In the genomic region with DNA sequence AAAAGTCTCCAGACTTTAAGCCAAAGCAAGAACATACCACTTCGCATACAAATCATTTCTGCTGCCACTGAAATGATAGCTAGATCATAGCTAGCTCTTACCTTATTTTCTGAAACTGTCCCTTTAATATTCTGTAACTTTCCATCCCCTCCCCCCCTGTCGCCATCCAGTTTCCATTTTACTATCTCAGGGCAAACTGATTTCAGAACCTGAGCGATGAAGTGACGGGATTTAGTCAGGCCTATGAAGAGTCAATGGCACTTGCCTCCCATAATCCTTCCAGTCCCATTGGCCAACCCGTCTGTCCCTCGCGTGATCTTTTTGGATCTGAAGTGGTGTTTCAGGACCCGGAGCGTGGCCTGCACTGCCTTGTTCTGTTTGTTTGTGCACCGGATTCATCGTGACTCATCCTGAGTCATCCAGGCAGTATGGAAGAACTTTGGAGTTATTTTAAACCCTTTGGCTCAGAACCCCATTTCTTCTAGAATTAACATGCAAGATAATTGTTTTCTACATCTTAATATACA, we compare ENCODE assay signal across 2 cellular contexts.
TF ChIP-seq lines count a peak whose summit lies in the region.

No MANE protein-coding gene starts in this region.

TF ChIP-seq in K562, 482 proteins besides CTCF, POLR2A, EP300 and RAD21 (continued from another document and continues in another):
- TF ChIP-seq CHD7 (IDR thresholded peaks at IDR 0.05; ENCODE audit: low read depth, low read length) (no peak), SREBF1 (IDR thresholded peaks at IDR 0.05; ENCODE audit: borderline replicate concordance, low read depth, low read length) (no peak), MBD2 (IDR thresholded peaks at IDR 0.05; ENCODE audit: borderline replicate concordance, low read depth) (0 out of 2 replicates have a peak, but pooled peaks have one; percentile 43), ATF4 (CRISPR knock-in tag; IDR thresholded peaks at IDR 0.05) (peak; percentile 48; the same call in 1 of the 2 replicates), PYGO2 (tag; IDR thresholded peaks at IDR 0.05) (peak; percentile 35; the same call in 1 of the 2 replicates), ARNT (IDR thresholded peaks at IDR 0.05) (0 out of 4 replicates have a peak, but pooled peaks of 1 of the 2 experiments have one; percentile 39)

TF ChIP-seq in HepG2, 621 proteins besides CTCF, POLR2A, EP300 and RAD21 (continued from another document and continues in another):
- TF ChIP-seq AFF4 (CRISPR knock-in tag; IDR thresholded peaks at IDR 0.05) = no peak
- no peak for TF ChIP-seq UBTF (CRISPR knock-in tag; IDR thresholded peaks at IDR 0.05)
- peak; percentile 24; the same call in 1 of the 2 replicates for TF ChIP-seq RXRA (CRISPR knock-in tag; IDR thresholded peaks at IDR 0.05)
- peak; percentile 91 for TF ChIP-seq ZNF317 (CRISPR knock-in tag; IDR thresholded peaks at IDR 0.05)
- no peak for TF ChIP-seq ZNF33A (CRISPR knock-in tag; IDR thresholded peaks at IDR 0.05; ENCODE audit: borderline replicate concordance)
- TF ChIP-seq, protein P1, sequence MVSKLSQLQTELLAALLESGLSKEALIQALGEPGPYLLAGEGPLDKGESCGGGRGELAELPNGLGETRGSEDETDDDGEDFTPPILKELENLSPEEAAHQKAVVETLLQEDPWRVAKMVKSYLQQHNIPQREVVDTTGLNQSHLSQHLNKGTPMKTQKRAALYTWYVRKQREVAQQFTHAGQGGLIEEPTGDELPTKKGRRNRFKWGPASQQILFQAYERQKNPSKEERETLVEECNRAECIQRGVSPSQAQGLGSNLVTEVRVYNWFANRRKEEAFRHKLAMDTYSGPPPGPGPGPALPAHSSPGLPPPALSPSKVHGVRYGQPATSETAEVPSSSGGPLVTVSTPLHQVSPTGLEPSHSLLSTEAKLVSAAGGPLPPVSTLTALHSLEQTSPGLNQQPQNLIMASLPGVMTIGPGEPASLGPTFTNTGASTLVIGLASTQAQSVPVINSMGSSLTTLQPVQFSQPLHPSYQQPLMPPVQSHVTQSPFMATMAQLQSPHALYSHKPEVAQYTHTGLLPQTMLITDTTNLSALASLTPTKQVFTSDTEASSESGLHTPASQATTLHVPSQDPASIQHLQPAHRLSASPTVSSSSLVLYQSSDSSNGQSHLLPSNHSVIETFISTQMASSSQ (IDR thresholded peaks at IDR 0.05; ENCODE audit: low read depth) = no peak
- TF ChIP-seq, protein P1 (CRISPR knock-in tag; IDR thresholded peaks at IDR 0.05; ENCODE audit: borderline replicate concordance) = peak; percentile 20; the same call in 1 of the 2 replicates
- TF ChIP-seq, protein P2, sequence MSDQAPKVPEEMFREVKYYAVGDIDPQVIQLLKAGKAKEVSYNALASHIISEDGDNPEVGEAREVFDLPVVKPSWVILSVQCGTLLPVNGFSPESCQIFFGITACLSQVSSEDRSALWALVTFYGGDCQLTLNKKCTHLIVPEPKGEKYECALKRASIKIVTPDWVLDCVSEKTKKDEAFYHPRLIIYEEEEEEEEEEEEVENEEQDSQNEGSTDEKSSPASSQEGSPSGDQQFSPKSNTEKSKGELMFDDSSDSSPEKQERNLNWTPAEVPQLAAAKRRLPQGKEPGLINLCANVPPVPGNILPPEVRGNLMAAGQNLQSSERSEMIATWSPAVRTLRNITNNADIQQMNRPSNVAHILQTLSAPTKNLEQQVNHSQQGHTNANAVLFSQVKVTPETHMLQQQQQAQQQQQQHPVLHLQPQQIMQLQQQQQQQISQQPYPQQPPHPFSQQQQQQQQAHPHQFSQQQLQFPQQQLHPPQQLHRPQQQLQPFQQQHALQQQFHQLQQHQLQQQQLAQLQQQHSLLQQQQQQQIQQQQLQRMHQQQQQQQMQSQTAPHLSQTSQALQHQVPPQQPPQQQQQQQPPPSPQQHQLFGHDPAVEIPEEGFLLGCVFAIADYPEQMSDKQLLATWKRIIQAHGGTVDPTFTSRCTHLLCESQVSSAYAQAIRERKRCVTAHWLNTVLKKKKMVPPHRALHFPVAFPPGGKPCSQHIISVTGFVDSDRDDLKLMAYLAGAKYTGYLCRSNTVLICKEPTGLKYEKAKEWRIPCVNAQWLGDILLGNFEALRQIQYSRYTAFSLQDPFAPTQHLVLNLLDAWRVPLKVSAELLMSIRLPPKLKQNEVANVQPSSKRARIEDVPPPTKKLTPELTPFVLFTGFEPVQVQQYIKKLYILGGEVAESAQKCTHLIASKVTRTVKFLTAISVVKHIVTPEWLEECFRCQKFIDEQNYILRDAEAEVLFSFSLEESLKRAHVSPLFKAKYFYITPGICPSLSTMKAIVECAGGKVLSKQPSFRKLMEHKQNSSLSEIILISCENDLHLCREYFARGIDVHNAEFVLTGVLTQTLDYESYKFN (CRISPR knock-in tag; conservative IDR thresholded peaks at IDR 0.05) = peak; percentile 59
- TF ChIP-seq FOXA3 (CRISPR knock-in tag; IDR thresholded peaks at IDR 0.05) = peak; percentile 60
- no peak for TF ChIP-seq HOXA5 (CRISPR knock-in tag; IDR thresholded peaks at IDR 0.05)
- no peak for TF ChIP-seq ATRX (CRISPR knock-in tag; IDR thresholded peaks at IDR 0.05; ENCODE audit: borderline replicate concordance)
- TF ChIP-seq, protein P3, sequence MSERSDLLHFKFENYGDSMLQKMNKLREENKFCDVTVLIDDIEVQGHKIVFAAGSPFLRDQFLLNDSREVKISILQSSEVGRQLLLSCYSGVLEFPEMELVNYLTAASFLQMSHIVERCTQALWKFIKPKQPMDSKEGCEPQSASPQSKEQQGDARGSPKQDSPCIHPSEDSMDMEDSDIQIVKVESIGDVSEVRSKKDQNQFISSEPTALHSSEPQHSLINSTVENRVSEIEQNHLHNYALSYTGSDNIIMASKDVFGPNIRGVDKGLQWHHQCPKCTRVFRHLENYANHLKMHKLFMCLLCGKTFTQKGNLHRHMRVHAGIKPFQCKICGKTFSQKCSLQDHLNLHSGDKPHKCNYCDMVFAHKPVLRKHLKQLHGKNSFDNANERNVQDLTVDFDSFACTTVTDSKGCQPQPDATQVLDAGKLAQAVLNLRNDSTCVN (CRISPR knock-in tag; IDR thresholded peaks at IDR 0.05; ENCODE audit: borderline replicate concordance) = peak; percentile 59; the same call in 1 of the 2 replicates
- TF ChIP-seq, protein P4, sequence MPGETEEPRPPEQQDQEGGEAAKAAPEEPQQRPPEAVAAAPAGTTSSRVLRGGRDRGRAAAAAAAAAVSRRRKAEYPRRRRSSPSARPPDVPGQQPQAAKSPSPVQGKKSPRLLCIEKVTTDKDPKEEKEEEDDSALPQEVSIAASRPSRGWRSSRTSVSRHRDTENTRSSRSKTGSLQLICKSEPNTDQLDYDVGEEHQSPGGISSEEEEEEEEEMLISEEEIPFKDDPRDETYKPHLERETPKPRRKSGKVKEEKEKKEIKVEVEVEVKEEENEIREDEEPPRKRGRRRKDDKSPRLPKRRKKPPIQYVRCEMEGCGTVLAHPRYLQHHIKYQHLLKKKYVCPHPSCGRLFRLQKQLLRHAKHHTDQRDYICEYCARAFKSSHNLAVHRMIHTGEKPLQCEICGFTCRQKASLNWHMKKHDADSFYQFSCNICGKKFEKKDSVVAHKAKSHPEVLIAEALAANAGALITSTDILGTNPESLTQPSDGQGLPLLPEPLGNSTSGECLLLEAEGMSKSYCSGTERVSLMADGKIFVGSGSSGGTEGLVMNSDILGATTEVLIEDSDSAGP (CRISPR knock-in tag; IDR thresholded peaks at IDR 0.05; ENCODE audit: borderline replicate concordance) = peak; percentile 54; the same call in 1 of the 2 replicates
- peak; percentile 18; the same call in 1 of the 2 replicates for TF ChIP-seq MYC (CRISPR knock-in tag; IDR thresholded peaks at IDR 0.05; ENCODE audit: borderline replicate concordance)
- no peak for TF ChIP-seq KLF13 (CRISPR knock-in tag; IDR thresholded peaks at IDR 0.05)
- TF ChIP-seq, protein P5, sequence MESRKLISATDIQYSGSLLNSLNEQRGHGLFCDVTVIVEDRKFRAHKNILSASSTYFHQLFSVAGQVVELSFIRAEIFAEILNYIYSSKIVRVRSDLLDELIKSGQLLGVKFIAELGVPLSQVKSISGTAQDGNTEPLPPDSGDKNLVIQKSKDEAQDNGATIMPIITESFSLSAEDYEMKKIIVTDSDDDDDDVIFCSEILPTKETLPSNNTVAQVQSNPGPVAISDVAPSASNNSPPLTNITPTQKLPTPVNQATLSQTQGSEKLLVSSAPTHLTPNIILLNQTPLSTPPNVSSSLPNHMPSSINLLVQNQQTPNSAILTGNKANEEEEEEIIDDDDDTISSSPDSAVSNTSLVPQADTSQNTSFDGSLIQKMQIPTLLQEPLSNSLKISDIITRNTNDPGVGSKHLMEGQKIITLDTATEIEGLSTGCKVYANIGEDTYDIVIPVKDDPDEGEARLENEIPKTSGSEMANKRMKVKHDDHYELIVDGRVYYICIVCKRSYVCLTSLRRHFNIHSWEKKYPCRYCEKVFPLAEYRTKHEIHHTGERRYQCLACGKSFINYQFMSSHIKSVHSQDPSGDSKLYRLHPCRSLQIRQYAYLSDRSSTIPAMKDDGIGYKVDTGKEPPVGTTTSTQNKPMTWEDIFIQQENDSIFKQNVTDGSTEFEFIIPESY (CRISPR knock-in tag; IDR thresholded peaks at IDR 0.05) = peak; percentile 83
- no peak for TF ChIP-seq ZNF652 (CRISPR knock-in tag; IDR thresholded peaks at IDR 0.05; ENCODE audit: borderline replicate concordance, low read depth)
- TF ChIP-seq KAT8 (CRISPR knock-in tag; IDR thresholded peaks at IDR 0.05) = no peak
- 0 out of 2 replicates have a peak, but pooled peaks have one; percentile 36 for TF ChIP-seq KDM1A (CRISPR knock-in tag; IDR thresholded peaks at IDR 0.05)
- peak; percentile 70 for TF ChIP-seq NFYB (CRISPR knock-in tag; IDR thresholded peaks at IDR 0.05)
- TF ChIP-seq JUND (CRISPR knock-in tag; IDR thresholded peaks at IDR 0.05) = peak; percentile 86
- peak; percentile 14; the same call in 1 of the 2 replicates for TF ChIP-seq ZFX (CRISPR knock-in tag; IDR thresholded peaks at IDR 0.05; ENCODE audit: low read depth)
- TF ChIP-seq ZSCAN9 (CRISPR knock-in tag; IDR thresholded peaks at IDR 0.05; ENCODE audit: borderline replicate concordance) = peak; percentile 39; the same call in 1 of the 2 replicates
- TF ChIP-seq ZBTB46 (CRISPR knock-in tag; IDR thresholded peaks at IDR 0.05; ENCODE audit: borderline replicate concordance) = peak; percentile 38; the same call in 1 of the 2 replicates
